Comparison of ENCODE assay signal across 8 cellular contexts in the genomic region with DNA sequence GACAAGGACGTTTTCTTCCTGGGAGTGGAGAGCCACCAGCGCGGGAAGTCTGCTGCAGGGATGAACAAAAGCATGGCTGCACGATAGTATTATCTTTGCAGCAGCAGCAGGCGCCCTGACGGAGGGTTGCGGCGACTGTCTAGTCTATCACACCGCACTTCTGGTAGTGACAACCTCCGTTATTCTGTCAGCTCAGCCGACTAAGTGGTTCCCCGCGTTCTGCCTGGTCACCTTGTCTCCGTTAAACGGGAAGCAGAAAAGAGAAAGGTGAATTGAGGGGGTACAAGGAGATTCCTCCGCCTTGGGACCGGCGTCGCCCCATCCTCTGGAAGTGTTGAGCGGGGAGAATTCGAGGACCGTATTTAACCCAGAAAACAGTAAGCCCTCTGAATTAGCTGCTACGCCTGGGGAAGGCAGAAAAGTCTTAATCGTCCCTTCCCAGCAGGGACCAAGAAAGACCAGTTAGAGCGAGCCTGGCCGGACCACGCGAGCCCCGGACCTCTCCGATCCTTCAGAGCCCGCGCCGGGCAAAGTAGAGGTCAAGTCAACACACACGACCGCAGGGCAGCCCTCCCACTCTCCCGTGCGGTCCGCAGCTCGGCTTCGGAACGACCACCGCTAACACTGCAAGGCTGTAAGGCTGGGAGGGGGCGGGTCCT. TPM values are rescaled to one million over a fixed set of nuclear protein-coding genes. Genes with fewer than 3 reads are reported as not detected.
A peak's percentile ranks its signal among the peaks of the same experiment; 100 is the strongest.
DNase-seq lines count a peak whose midpoint lies in the region; ATAC-seq and TF ChIP-seq lines count a peak whose summit lies in the region.

No MANE protein-coding gene starts in this region.

- peak overlapping the region; percentile 79 for H2AFZ ChIP-seq in KMS-11 (ENCODE audit: low read depth)

- H3K9me3 ChIP-seq in breast epithelium: no peaks in the 10 kb centered on the region

- intact Hi-C loops in breast epithelium (cut with DNase I; ENCODE audit: low total_unique reads) (no loop called here), left colon (cut with DNase I, micrococcal nuclease) (loop anchor here in 1 of 2 donors (10.0 kb wide), 1 partner anchor 53 kb away; no protein-coding TSS in a partner anchor)

- peak; percentile 37 for DNase-seq in Daoy (ENCODE audit: low read depth)
- peak in 4 of 5 donors; percentile 8 to 40 (median 29) for DNase-seq in T-helper 1 cell
- DNase-seq in breast epithelium (ENCODE audit: low spot score in 2 of 2): peak in 1 of 2 donors; percentile 34
- DNase-seq in left colon: peak; percentile 29 to 50
- DNase-seq in stimulated activated CD4-positive, alpha-beta T cell treated with anti-CD3 and anti-CD28 coated beads, TNF-alpha, amount 100 ng/mL, for 48 hours (ENCODE audit: low read depth in 3 of 3): peak in 2 of 3 donors; percentile 0 to 15
- DNase-seq in kidney glomerular epithelial cell (lab: John Stamatoyannopoulos, UW): no peak

- no peak for TF ChIP-seq CTCF in KMS-11 (conservative IDR thresholded peaks at IDR 0.05; ENCODE audit: low read depth, low read length)
- TF ChIP-seq CTCF in breast epithelium (IDR thresholded peaks at IDR 0.05): no peak

- H3K4me3 ChIP-seq in KMS-11 (IDR thresholded peaks at IDR 0.05; ENCODE audit: insufficient read depth, low read depth, low read length) (no peak overlapping the region), breast epithelium (peak overlapping the region; percentile 80 to 92 (median 82))

- H3K36me3 ChIP-seq in KMS-11 (ENCODE audit: insufficient read depth) (no peaks in the 10 kb centered on the region), breast epithelium (no peaks in the 10 kb centered on the region)

- peak overlapping the region; percentile 44; the same call in 1 of the 2 replicates for H3K9ac ChIP-seq in KMS-11

- ATAC-seq in GM21825 (IDR thresholded peaks at IDR 0.05; ENCODE audit: unreplicated experiment) (peak; percentile 21), left colon (peak; percentile 17)

- H3K4me2 ChIP-seq in KMS-11: peak overlapping the region; percentile 84

- no peak for TF ChIP-seq POLR2A in breast epithelium (IDR thresholded peaks at IDR 0.05)

- H3K27me3 ChIP-seq in KMS-11 (ENCODE audit: insufficient read depth, low read depth): no peaks in the 10 kb centered on the region
- no peaks in the 10 kb centered on the region for H3K27me3 ChIP-seq in breast epithelium

- H3K79me2 ChIP-seq in KMS-11 (ENCODE audit: insufficient read depth, low read depth): peaks cover 13% of the 10 kb centered on the region; the same call in 1 of the 2 replicates

- H4K20me1 ChIP-seq in KMS-11 (ENCODE audit: insufficient read depth): no peaks in the 10 kb centered on the region

- peaks cover 15% of the 10 kb centered on the region for H3K4me1 ChIP-seq in KMS-11 (ENCODE audit: low read depth, poor library complexity, severe bottlenecking)
- peaks cover 0 to 4% of the 10 kb centered on the region in 2 donors for H3K4me1 ChIP-seq in breast epithelium

- peak overlapping the region; percentile 6; the same call in 1 of the 2 replicates for H3K27ac ChIP-seq in KMS-11
- H3K27ac ChIP-seq in breast epithelium: peak overlapping the region; percentile 98 to 99

RNA-seq across cellular contexts. Expression of a gene that starts 0.5 kb away (rescaled TPM):
- 19.5 and 30.9 TPM in 2 replicates for total RNA-seq in Daoy (2014; rRNA removed; shearing (Covaris generic))
- 10 to 100 TPM; 50.1 to 95.9 (median 64.2) TPM for total RNA-seq in breast epithelium
- total RNA-seq in left colon: 10 to 100 TPM; 38.1 to 61.5 TPM
